ENCODE assay signal across 20 cellular contexts in genomic region chr3:166900866-166901577, GRCh38.
"Had no signal": no experiment of that assay in that cellular context is flagged by ENCODE, and none has a peak within 500 bp of the region (broad histone marks: within the 10 kb centered on the region; RNA-seq: fewer than 3 reads in every experiment).

No MANE protein-coding gene starts in this region.

- H3K27me3 ChIP-seq: breast epithelium, gastroesophageal sphincter, heart right ventricle, right lobe of liver, transverse colon, vagina had no signal

- H3K4me3 Mint-ChIP-seq: activated T-helper 1 cell treated with anti-CD3 and anti-CD28 coated beads, Interleukin-12 subunit alpha, Interleukin-12 subunit beta, Interleukin-2, Interleukin-4 antibody, amounts not matched to agents 30 ng/mL and 10 ng/mL and 1 ng/mL, durations not matched to agents 14 hours and 24 hours and 36 hours; effector memory CD8-positive, alpha-beta T cell; neural crest cell had no signal

- H3K36me3 ChIP-seq: breast epithelium, gastroesophageal sphincter, heart right ventricle, right lobe of liver, transverse colon, vagina had no signal

- H3K4me1 ChIP-seq: breast epithelium, gastroesophageal sphincter, heart right ventricle, psoas muscle, right lobe of liver, transverse colon, vagina had no signal

- H3K4me3 ChIP-seq: breast epithelium, gastroesophageal sphincter, heart right ventricle, lung, psoas muscle, right lobe of liver, smooth muscle cell, transverse colon, vagina had no signal

- H3K27me3 Mint-ChIP-seq: effector memory CD8-positive, alpha-beta T cell had no signal

- H3K27ac ChIP-seq: breast epithelium, gastroesophageal sphincter, heart right ventricle, psoas muscle, right lobe of liver, transverse colon, vagina had no signal

- H3K9me3 ChIP-seq: breast epithelium, gastroesophageal sphincter, psoas muscle, right lobe of liver, transverse colon, vagina had no signal

- DNase-seq: activated CD4-positive, alpha-beta T cell treated with anti-CD3 and anti-CD28 coated beads, Interleukin-2, amount 50 U/mL, for 1 hour; activated CD8-positive, alpha-beta memory T cell treated with anti-CD3 and anti-CD28 coated beads for 24 hours; activated naive CD4-positive, alpha-beta T cell; aorta; dermis blood vessel endothelial cell; effector memory CD8-positive, alpha-beta T cell; erythroblast; heart right ventricle; left colon; psoas muscle; right lobe of liver; stimulated activated naive CD8-positive, alpha-beta T cell treated with anti-CD3 and anti-CD28 coated beads, Interleukin-15, Interleukin-2, amounts not matched to agents 100 U/mL and 50 U/mL, for 24 hours; transverse colon had no signal

- H3K27ac Mint-ChIP-seq: activated T-helper 1 cell treated with anti-CD3 and anti-CD28 coated beads, Interleukin-12 subunit alpha, Interleukin-12 subunit beta, Interleukin-2, Interleukin-4 antibody, amounts not matched to agents 30 ng/mL and 10 ng/mL and 1 ng/mL, durations not matched to agents 14 hours and 24 hours and 36 hours; effector memory CD8-positive, alpha-beta T cell had no signal

- H3K4me1 Mint-ChIP-seq: neural crest cell had no signal
